In the genomic region with DNA sequence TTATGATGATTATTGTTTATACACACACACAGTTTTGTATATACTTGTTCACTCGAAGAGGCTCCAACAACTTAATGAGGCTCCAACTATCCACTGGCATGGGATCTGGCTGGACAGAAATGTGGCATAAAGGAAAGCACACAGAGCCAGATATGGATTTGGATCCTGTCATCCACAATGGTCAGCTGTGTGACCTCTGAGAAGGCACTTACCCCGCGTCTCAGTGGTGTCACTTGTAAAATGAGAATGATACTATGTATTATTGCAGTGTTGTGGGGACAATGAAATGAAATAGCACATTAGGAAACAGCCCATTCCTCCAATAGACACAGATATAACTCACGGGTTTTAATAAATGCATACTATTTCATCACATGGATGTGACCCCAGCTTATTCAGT, we compare ENCODE assay signal across 28 cellular contexts. TPM values are rescaled to one million over a fixed set of nuclear protein-coding genes. Genes with fewer than 3 reads are reported as not detected.
"Had no signal": no experiment of that assay in that cellular context is flagged by ENCODE, and none has a peak within 500 bp of the region (broad histone marks: within the 10 kb centered on the region; RNA-seq: fewer than 3 reads in every experiment).

No MANE protein-coding gene starts in this region.

- DNase-seq: heart right ventricle; islet precursor cell; lower lobe of right lung; mammary epithelial cell; mesenchymal stem cell; naive thymus-derived CD8-positive, alpha-beta T cell; nephron progenitor cell; occipital lobe; small intestine; stimulated activated CD4-positive, alpha-beta T cell treated with anti-CD3 and anti-CD28 coated beads, Interleukin-1b, Interleukin-23, amount 100 ng/mL, for 48 hours; stimulated activated CD4-positive, alpha-beta T cell treated with anti-CD3 and anti-CD28 coated beads, Interleukin-2, amount 100 ng/mL, for 48 hours; stimulated activated CD4-positive, alpha-beta T cell treated with anti-CD3 and anti-CD28 coated beads, Interleukin-4, amount 100 ng/mL, for 4 hours; stimulated activated CD8-positive, alpha-beta memory T cell treated with anti-CD3 and anti-CD28 coated beads, Interleukin-4, amount 100 ng/mL, for 48 hours; stimulated activated naive CD4-positive, alpha-beta T cell treated with Interleukin-2 at 50 U/mL for 16 hours; stimulated activated naive CD8-positive, alpha-beta T cell treated with anti-CD3 and anti-CD28 coated beads, Interleukin-15, amount 100 ng/mL, for 72 hours; substantia nigra; uterus had no signal

- H3K27me3 ChIP-seq: heart right ventricle, hepatocyte, neural progenitor cell, neutrophil, right atrium auricular region, tibial nerve, uterus had no signal

- H3K9me3 ChIP-seq: heart right ventricle, lower lobe of right lung, neutrophil, right atrium auricular region, tibial nerve, uterus had no signal

- H3K4me3 Mint-ChIP-seq: naive thymus-derived CD8-positive, alpha-beta T cell; nephron progenitor cell; neural progenitor cell; stimulated activated memory B cell treated with anti-CD40 and anti-IgM and Interleukin-4, amounts not matched to agents 10 μg/mL and 1 μg/mL and 100 μg/mL, for 72 hours; stimulated activated naive CD8-positive, alpha-beta T cell treated with anti-CD3 and anti-CD28 coated beads, Interleukin-15, amount 100 ng/mL, for 72 hours; type B pancreatic cell had no signal

- H3K27me3 Mint-ChIP-seq: type B pancreatic cell had no signal

- H3K9ac ChIP-seq: neural progenitor cell, parathyroid adenoma had no signal

- H3K4me2 ChIP-seq: hepatocyte, neural progenitor cell had no signal

- H3K4me1 ChIP-seq: neural progenitor cell, parathyroid adenoma, uterus had no signal

- H3K27ac Mint-ChIP-seq: naive thymus-derived CD8-positive, alpha-beta T cell; nephron progenitor cell; neural progenitor cell; stimulated activated memory B cell treated with anti-CD40 and anti-IgM and Interleukin-4, amounts not matched to agents 10 μg/mL and 1 μg/mL and 100 μg/mL, for 72 hours; stimulated activated naive CD8-positive, alpha-beta T cell treated with anti-CD3 and anti-CD28 coated beads, Interleukin-15, amount 100 ng/mL, for 72 hours; type B pancreatic cell had no signal

- H3K36me3 ChIP-seq: heart right ventricle, lower lobe of right lung, neural progenitor cell, neutrophil, right atrium auricular region, tibial nerve, uterus had no signal

- ATAC-seq: left lobe of liver; lower lobe of right lung; naive thymus-derived CD8-positive, alpha-beta T cell; sciatic nerve; stimulated activated memory B cell treated with anti-CD40 and anti-IgM and Interleukin-4, amounts not matched to agents 10 μg/mL and 1 μg/mL and 100 μg/mL, for 72 hours; stimulated activated naive CD8-positive, alpha-beta T cell treated with anti-CD3 and anti-CD28 coated beads, Interleukin-15, amount 100 ng/mL, for 72 hours had no signal

- H3K4me3 ChIP-seq: heart right ventricle, hepatocyte, lower lobe of right lung, neural progenitor cell, right atrium auricular region, tibial nerve, uterus had no signal

- H3K9me3 Mint-ChIP-seq: nephron progenitor cell; stimulated activated naive CD8-positive, alpha-beta T cell treated with anti-CD3 and anti-CD28 coated beads, Interleukin-15, amount 100 ng/mL, for 72 hours had no signal

- H2AFZ ChIP-seq: hepatocyte, neural progenitor cell, parathyroid adenoma had no signal

- H3K4me1 Mint-ChIP-seq: naive thymus-derived CD8-positive, alpha-beta T cell; stimulated activated memory B cell treated with anti-CD40 and anti-IgM and Interleukin-4, amounts not matched to agents 10 μg/mL and 1 μg/mL and 100 μg/mL, for 72 hours; stimulated activated naive CD8-positive, alpha-beta T cell treated with anti-CD3 and anti-CD28 coated beads, Interleukin-15, amount 100 ng/mL, for 72 hours had no signal

- H3K27ac ChIP-seq: hepatocyte, lower lobe of right lung, neural progenitor cell, neutrophil, parathyroid adenoma, tibial nerve, uterus had no signal

- H3K36me3 Mint-ChIP-seq: naive thymus-derived CD8-positive, alpha-beta T cell; stimulated activated memory B cell treated with anti-CD40 and anti-IgM and Interleukin-4, amounts not matched to agents 10 μg/mL and 1 μg/mL and 100 μg/mL, for 72 hours had no signal

RNA-seq across cellular contexts. Expression of gene PDZRN3, which starts 42.2 kb away (rescaled TPM):
- total RNA-seq: naive thymus-derived CD8-positive, alpha-beta T cell; pulmonary artery endothelial cell had no signal
- polyA plus RNA-seq: naive thymus-derived CD8-positive, alpha-beta T cell had no signal
